ENCODE assay signal across 2 cellular contexts in genomic region chr17:43171761-43172487, GRCh38.
TF ChIP-seq lines count a peak whose summit lies in the region.

No MANE protein-coding gene starts in this region.

TF ChIP-seq in SK-N-SH, 30 proteins besides CTCF, POLR2A, EP300 and RAD21:
- peak; percentile 78; the same call in 1 of the 2 replicates for TF ChIP-seq SIN3A (IDR thresholded peaks at IDR 0.05; ENCODE audit: borderline replicate concordance, low read depth, low read length)
- peak; percentile 61 for TF ChIP-seq JUND (IDR thresholded peaks at IDR 0.05)
- no peak for TF ChIP-seq MXI1 (IDR thresholded peaks at IDR 0.05; ENCODE audit: low read depth, low read length)
- TF ChIP-seq FOSL2 (IDR thresholded peaks at IDR 0.05; ENCODE audit: borderline replicate concordance, low read depth), result peak; percentile 77
- no peak for TF ChIP-seq USF2 (IDR thresholded peaks at IDR 0.05; ENCODE audit: borderline replicate concordance, low read depth, low read length)
- TF ChIP-seq PBX3 (IDR thresholded peaks at IDR 0.05), result peak; percentile 78
- TF ChIP-seq GABPA (IDR thresholded peaks at IDR 0.05; ENCODE audit: low read depth), result no peak
- peak; percentile 79; the same call in 1 of the 2 replicates for TF ChIP-seq TEAD4 (IDR thresholded peaks at IDR 0.05; ENCODE audit: borderline replicate concordance, insufficient read depth)
- peak; percentile 78 for TF ChIP-seq NFIC (IDR thresholded peaks at IDR 0.05; ENCODE audit: borderline replicate concordance)
- peak; percentile 11; the same call in 1 of the 2 replicates for TF ChIP-seq SMC3 (IDR thresholded peaks at IDR 0.05; ENCODE audit: low read depth, low read length)
- TF ChIP-seq CHD2 (IDR thresholded peaks at IDR 0.05; ENCODE audit: low read length, partially characterized antibody), result no peak
- no peak for TF ChIP-seq MEF2A (IDR thresholded peaks at IDR 0.05; ENCODE audit: borderline replicate concordance, low read depth)
- TF ChIP-seq ELF1 (IDR thresholded peaks at IDR 0.05), result peak; percentile 80
- TF ChIP-seq IRF3 (IDR thresholded peaks at IDR 0.05; ENCODE audit: low read depth, low read length), result no peak
- TF ChIP-seq TAF1 (IDR thresholded peaks at IDR 0.05; ENCODE audit: borderline replicate concordance, low read depth, low read length), result no peak
- TF ChIP-seq MAX (IDR thresholded peaks at IDR 0.05; ENCODE audit: low read depth), result peak; percentile 62; the same call in 1 of the 2 replicates
- peak; percentile 41 for TF ChIP-seq TCF12 (IDR thresholded peaks at IDR 0.05)
- TF ChIP-seq REST (IDR thresholded peaks at IDR 0.05; ENCODE audit: low read depth, low read length), result no peak

TF ChIP-seq in H1, 55 proteins besides CTCF, POLR2A, EP300 and RAD21:
- no peak for TF ChIP-seq POU5F1 (IDR thresholded peaks at IDR 0.05; ENCODE audit: low read depth, low read length)
- no peak for TF ChIP-seq KDM5A (IDR thresholded peaks at IDR 0.05; ENCODE audit: low read length)
- no peak for TF ChIP-seq EGR1 (IDR thresholded peaks at IDR 0.05; ENCODE audit: borderline replicate concordance, low read depth, low read length)
- TF ChIP-seq TEAD4 (IDR thresholded peaks at IDR 0.05; ENCODE audit: low read depth, low read length), result no peak
